8 cellular contexts compared by ENCODE assay signal in the genomic region with DNA sequence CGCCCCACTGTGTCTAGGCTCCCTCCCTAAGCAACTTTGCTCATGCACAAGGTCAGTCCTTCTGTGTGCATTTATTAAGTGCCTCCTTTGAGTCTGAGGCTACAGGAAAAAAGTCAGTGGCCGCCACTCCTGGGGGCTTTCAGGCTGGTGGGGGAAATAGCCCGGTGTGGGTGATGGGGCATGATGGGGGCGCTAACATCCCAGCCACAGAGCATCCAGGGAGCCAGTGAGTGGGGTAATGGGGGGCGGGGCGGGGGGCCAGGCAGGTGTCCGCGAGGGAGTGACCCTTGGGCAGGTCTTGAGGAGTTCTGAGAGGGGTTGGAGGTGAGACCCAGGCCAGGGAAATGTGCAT. TPM values are rescaled to one million over a fixed set of nuclear protein-coding genes. Genes with fewer than 3 reads are reported as not detected.
DNase-seq lines count a peak whose midpoint lies in the region; ATAC-seq and TF ChIP-seq lines count a peak whose summit lies in the region.

No MANE protein-coding gene starts in this region.

- H3K27ac ChIP-seq in liver (ENCODE audit: low read depth in 1 of 2, low read length in 2 of 2) (peak overlapping the region; percentile 52 to 62), stomach (peak overlapping the region; percentile 84 to 94 (median 86))

- intact Hi-C loops in stomach (cut with DNase I; ENCODE audit: low total_unique reads): no loop called here

- H3K4me1 ChIP-seq in liver (ENCODE audit: control insufficient read depth in 4 of 4, insufficient read depth in 4 of 4, low read length in 3 of 4) (peaks cover 10 to 46% (median 36%) of the 10 kb centered on the region in 4 donors), stomach (peaks cover 26 to 55% (median 48%) of the 10 kb centered on the region in 4 donors)

- H3K27me3 ChIP-seq in liver (ENCODE audit: control insufficient read depth in 4 of 4, insufficient read depth in 4 of 4, low read length in 3 of 4) (no peaks in the 10 kb centered on the region), stomach (no peaks in the 10 kb centered on the region)

- POLR2A ChIA-PET in activated CD8-positive, alpha-beta T cell treated with anti-CD3 and anti-CD28 coated beads, Interleukin-2, amount 10 ng/mL, durations not matched to agents 7 days and 5 days (lab: Charles Lee): interaction anchor here (0.6 to 2.1 kb wide), 8 partner anchors 9 to 40 kb away, joined by 3 to 11 read pairs (median 4); no protein-coding TSS in a partner anchor

- TF ChIP-seq RAD21 in liver (IDR thresholded peaks at IDR 0.05): no peak

- no peak for ATAC-seq in activated T-cell treated with anti-CD3 and anti-CD28 coated beads, Interleukin-2, amount 50 U/mL, for 4 hours
- no peak for ATAC-seq in activated CD8-positive, alpha-beta T cell treated with anti-CD3 and anti-CD28 coated beads, Interleukin-2, amount 10 ng/mL, durations not matched to agents 7 days and 5 days
- ATAC-seq in GM18517 (IDR thresholded peaks at IDR 0.05; ENCODE audit: unreplicated experiment) (no peak), GM21447 (IDR thresholded peaks at IDR 0.05; ENCODE audit: unreplicated experiment) (no peak)

- TF ChIP-seq POLR2A in stomach (IDR thresholded peaks at IDR 0.05): no peak

- TF ChIP-seq EP300 in stomach (IDR thresholded peaks at IDR 0.05): no peak

- 38% methylated on average over 8 of the region's 8 CpGs for WGBS in liver
- 23 to 54% (median 45%) methylated on average over 6 to 8 of the region's 8 CpGs for WGBS in stomach, 5 donors

- DNase-seq in activated T-cell treated with anti-CD3 and anti-CD28 coated beads, Interleukin-2, amount 50 U/mL, for 4 hours: no peak
- DNase-seq in activated T-cell treated with anti-CD3 and anti-CD28 coated beads, Interleukin-2, amount 50 U/mL, for 48 hours: no peak
- DNase-seq in activated CD8-positive, alpha-beta T cell treated with anti-CD3 and anti-CD28 coated beads, Interleukin-2, amount 10 ng/mL, durations not matched to agents 7 days and 5 days: no peak
- DNase-seq in stomach: no peak
- no peak for DNase-seq in NCI-H1930 (lab: John Stamatoyannopoulos, UW)

- peak overlapping the region in 1 of 3 donors; percentile 29 for H3K4me3 ChIP-seq in liver (ENCODE audit: low read depth in 1 of 3, low read length in 3 of 3)
- peak overlapping the region in 3 of 4 donors; percentile 16 to 31 (median 27) for H3K4me3 ChIP-seq in stomach

- H3K27ac Mint-ChIP-seq in activated CD8-positive, alpha-beta T cell treated with anti-CD3 and anti-CD28 coated beads, Interleukin-2, amount 10 ng/mL, durations not matched to agents 7 days and 5 days: peak overlapping the region; percentile 81

- H3K4me1 Mint-ChIP-seq in activated T-cell treated with anti-CD3 and anti-CD28 coated beads, Interleukin-2, amount 50 U/mL, for 4 hours (ENCODE audit: low read depth): peaks cover 28% of the 10 kb centered on the region
- peaks cover 38% of the 10 kb centered on the region for H3K4me1 Mint-ChIP-seq in activated CD8-positive, alpha-beta T cell treated with anti-CD3 and anti-CD28 coated beads, Interleukin-2, amount 10 ng/mL, durations not matched to agents 7 days and 5 days (ENCODE audit: low read depth)

- no peaks in the 10 kb centered on the region for H3K27me3 Mint-ChIP-seq in activated T-cell treated with anti-CD3 and anti-CD28 coated beads, Interleukin-2, amount 50 U/mL, for 4 hours (ENCODE audit: low read depth)
- H3K27me3 Mint-ChIP-seq in activated CD8-positive, alpha-beta T cell treated with anti-CD3 and anti-CD28 coated beads, Interleukin-2, amount 10 ng/mL, durations not matched to agents 7 days and 5 days (ENCODE audit: low read depth): no peaks in the 10 kb centered on the region

- no peak for TF ChIP-seq CTCF in liver (IDR thresholded peaks at IDR 0.05; ENCODE audit: low read depth, low read length, missing input control)
- no peak for TF ChIP-seq CTCF in stomach (IDR thresholded peaks at IDR 0.05)

- H3K36me3 Mint-ChIP-seq in activated T-cell treated with anti-CD3 and anti-CD28 coated beads, Interleukin-2, amount 50 U/mL, for 4 hours (ENCODE audit: insufficient read depth): no peaks in the 10 kb centered on the region
- H3K36me3 Mint-ChIP-seq in activated CD8-positive, alpha-beta T cell treated with anti-CD3 and anti-CD28 coated beads, Interleukin-2, amount 10 ng/mL, durations not matched to agents 7 days and 5 days (ENCODE audit: low read depth): no peaks in the 10 kb centered on the region

- H3K9me3 ChIP-seq in liver (ENCODE audit: control insufficient read depth in 4 of 4, low read length in 3 of 4): no peaks in the 10 kb centered on the region
- no peaks in the 10 kb centered on the region for H3K9me3 ChIP-seq in stomach

- no peaks in the 10 kb centered on the region for H3K9me3 Mint-ChIP-seq in activated T-cell treated with anti-CD3 and anti-CD28 coated beads, Interleukin-2, amount 50 U/mL, for 4 hours
- no peaks in the 10 kb centered on the region for H3K9me3 Mint-ChIP-seq in activated CD8-positive, alpha-beta T cell treated with anti-CD3 and anti-CD28 coated beads, Interleukin-2, amount 10 ng/mL, durations not matched to agents 7 days and 5 days (ENCODE audit: insufficient read depth)

- CTCF ChIA-PET in activated CD8-positive, alpha-beta T cell treated with anti-CD3 and anti-CD28 coated beads, Interleukin-2, amount 10 ng/mL, durations not matched to agents 7 days and 5 days (lab: Charles Lee): interaction anchor here (0.6 to 15.3 kb wide), 14 partner anchors 9 to 445 kb away, joined by 3 to 491 read pairs (median 4); a partner anchor contains a TSS

- H3K9ac ChIP-seq in liver (ENCODE audit: low read depth in 1 of 2, low read length in 2 of 2): no peak overlapping the region

- H3K4me3 Mint-ChIP-seq in activated T-cell treated with anti-CD3 and anti-CD28 coated beads, Interleukin-2, amount 50 U/mL, for 4 hours: peak overlapping the region; percentile 64
- H3K4me3 Mint-ChIP-seq in activated CD8-positive, alpha-beta T cell treated with anti-CD3 and anti-CD28 coated beads, Interleukin-2, amount 10 ng/mL, durations not matched to agents 7 days and 5 days: peak overlapping the region; percentile 52

- H3K36me3 ChIP-seq in liver (ENCODE audit: control insufficient read depth in 4 of 4, insufficient read depth in 3 of 4, low read depth in 1 of 4, low read length in 3 of 4) (no peaks in the 10 kb centered on the region), stomach (no peaks in the 10 kb centered on the region)

TF ChIP-seq in liver, 16 proteins besides CTCF, POLR2A, EP300 and RAD21 (continues in another document):
- TF ChIP-seq, protein P1, sequence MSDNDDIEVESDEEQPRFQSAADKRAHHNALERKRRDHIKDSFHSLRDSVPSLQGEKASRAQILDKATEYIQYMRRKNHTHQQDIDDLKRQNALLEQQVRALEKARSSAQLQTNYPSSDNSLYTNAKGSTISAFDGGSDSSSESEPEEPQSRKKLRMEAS (IDR thresholded peaks at IDR 0.05): no peak
- TF ChIP-seq, protein P2, sequence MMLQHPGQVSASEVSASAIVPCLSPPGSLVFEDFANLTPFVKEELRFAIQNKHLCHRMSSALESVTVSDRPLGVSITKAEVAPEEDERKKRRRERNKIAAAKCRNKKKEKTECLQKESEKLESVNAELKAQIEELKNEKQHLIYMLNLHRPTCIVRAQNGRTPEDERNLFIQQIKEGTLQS (IDR thresholded peaks at IDR 0.05): no peak
- no peak for TF ChIP-seq JUND (IDR thresholded peaks at IDR 0.05)
- TF ChIP-seq RXRA (IDR thresholded peaks at IDR 0.05): no peak
- TF ChIP-seq HNF4A (conservative IDR thresholded peaks at IDR 0.05): no peak
- TF ChIP-seq YY1 (IDR thresholded peaks at IDR 0.05): no peak
- TF ChIP-seq FOXA1 (IDR thresholded peaks at IDR 0.05): no peak

RNA-seq across cellular contexts. Expression of a gene that starts 10.0 kb away (rescaled TPM):
- total RNA-seq in activated T-cell treated with anti-CD3 and anti-CD28 coated beads, Interleukin-2, amount 50 U/mL, for 4 hours: 100 to 1,000 TPM in 2 of 3 donors, 10 to 100 TPM in 1; 86.3 to 121 (median 108) TPM
- 100 to 1,000 TPM; 145 to 150 TPM for total RNA-seq in activated CD8-positive, alpha-beta T cell treated with anti-CD3 and anti-CD28 coated beads, Interleukin-2, amount 10 ng/mL, durations not matched to agents 7 days and 5 days
- total RNA-seq in liver (10 to 100 TPM; 27.3 to 36.4 TPM), stomach (100 to 1,000 TPM in 2 of 5 donors, 10 to 100 TPM in 3; 23.3 to 160 (median 56.2) TPM)
- polyA plus RNA-seq in liver (10 to 100 TPM in 1 of 2 donors, 1 to 10 TPM in 1; 8.3 to 11.1 TPM), stomach (10 to 100 TPM; 17.9 to 24.6 (median 19.4) TPM)

RNA-seq across cellular contexts. Expression of a gene that starts 28.6 kb away (rescaled TPM):
- 10 to 100 TPM; 20.6 to 24.1 (median 21.7) TPM for total RNA-seq in activated T-cell treated with anti-CD3 and anti-CD28 coated beads, Interleukin-2, amount 50 U/mL, for 4 hours
- 10 to 100 TPM; 20.6 to 23.1 TPM for total RNA-seq in activated CD8-positive, alpha-beta T cell treated with anti-CD3 and anti-CD28 coated beads, Interleukin-2, amount 10 ng/mL, durations not matched to agents 7 days and 5 days
- total RNA-seq in liver (10 to 100 TPM; 18.3 to 27.8 TPM), stomach (10 to 100 TPM; 14.3 to 77.6 (median 46.1) TPM)
- polyA plus RNA-seq in liver (10 to 100 TPM; 15.6 to 34.1 TPM), stomach (10 to 100 TPM; 12.2 to 18.7 (median 16.3) TPM)

RNA-seq across cellular contexts. Expression of a gene that starts 36.1 kb away (rescaled TPM):
- total RNA-seq in activated T-cell treated with anti-CD3 and anti-CD28 coated beads, Interleukin-2, amount 50 U/mL, for 4 hours: 1 to 10 TPM; 6.9 to 8.2 (median 7.9) TPM
- total RNA-seq in activated CD8-positive, alpha-beta T cell treated with anti-CD3 and anti-CD28 coated beads, Interleukin-2, amount 10 ng/mL, durations not matched to agents 7 days and 5 days: 10 to 100 TPM; 13.7 to 14.0 TPM
- 1 to 10 TPM; 5.3 to 6.6 TPM for total RNA-seq in liver
- 1 to 10 TPM; 2.9 to 4.9 TPM for polyA plus RNA-seq in liver
- total RNA-seq in stomach: 10 to 100 TPM in 4 of 5 donors, 1 to 10 TPM in 1; 6.6 to 75.6 (median 25.7) TPM
- 10 to 100 TPM in 2 of 3 donors, 1 to 10 TPM in 1; 9.8 to 13.8 (median 12.3) TPM for polyA plus RNA-seq in stomach

RNA-seq across cellular contexts. Expression of a gene that starts 43.9 kb away (rescaled TPM):
- total RNA-seq in activated T-cell treated with anti-CD3 and anti-CD28 coated beads, Interleukin-2, amount 50 U/mL, for 4 hours: under 1 TPM; 0.13 to 0.33 (median 0.18) TPM
- 1 to 10 TPM in 1 of 2 experiments, under 1 TPM in 1; 0.61 to 1.2 TPM for total RNA-seq in activated CD8-positive, alpha-beta T cell treated with anti-CD3 and anti-CD28 coated beads, Interleukin-2, amount 10 ng/mL, durations not matched to agents 7 days and 5 days
- total RNA-seq in liver: 1 to 10 TPM in 1 of 2 donors, under 1 TPM in 1; 0.75 to 1.2 TPM
- under 1 TPM; 0.18 to 0.40 TPM for polyA plus RNA-seq in liver
- total RNA-seq in stomach: 10 to 100 TPM; 10.3 to 66.5 (median 53.3) TPM
- 10 to 100 TPM in 2 of 3 donors, 1 to 10 TPM in 1; 8.9 to 20.0 (median 10.9) TPM for polyA plus RNA-seq in stomach

RNA-seq across cellular contexts. Expression of a gene that starts 47.3 kb away (rescaled TPM):
- not detected for total RNA-seq in activated T-cell treated with anti-CD3 and anti-CD28 coated beads, Interleukin-2, amount 50 U/mL, for 4 hours
- total RNA-seq in activated CD8-positive, alpha-beta T cell treated with anti-CD3 and anti-CD28 coated beads, Interleukin-2, amount 10 ng/mL, durations not matched to agents 7 days and 5 days: not detected
- total RNA-seq in liver (not detected), stomach (not detected)
- polyA plus RNA-seq in liver (not detected), stomach (under 1 TPM in 2 of 3 donors, not detected in 1; 0.30 to 0.50 TPM)
